Comparison of ENCODE assay signal across 19 cellular contexts in the genomic region with DNA sequence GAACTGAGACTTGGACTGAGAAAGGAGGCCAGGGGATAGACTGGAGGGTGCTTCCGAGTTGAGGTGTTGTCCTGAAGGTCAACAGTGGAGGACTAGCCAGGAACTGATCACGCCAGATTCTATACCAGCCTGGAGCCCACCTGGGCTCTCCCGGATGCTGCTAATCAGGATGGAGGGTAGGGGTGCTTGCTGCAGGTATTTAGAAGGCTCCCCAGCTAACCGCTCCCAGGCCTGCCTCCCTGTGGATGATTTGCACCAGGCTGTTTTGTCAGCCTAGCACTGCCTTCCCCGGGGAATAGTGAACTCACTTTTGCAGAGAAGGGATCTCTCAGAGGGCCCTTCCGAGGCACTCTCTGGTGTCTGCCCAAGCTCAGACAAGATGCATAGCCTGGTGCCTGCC.
DNase-seq lines count a peak whose midpoint lies in the region; ATAC-seq, FAIRE-seq and TF ChIP-seq lines count a peak whose summit lies in the region.
"Had no signal": no experiment of that assay in that cellular context is flagged by ENCODE, and none has a peak within 500 bp of the region (broad histone marks: within the 10 kb centered on the region; RNA-seq: fewer than 3 reads in every experiment).

No MANE protein-coding gene starts in this region.

- H3K18ac ChIP-seq in H1 (ENCODE audit: extremely low read depth, low read length) = no peak overlapping the region; the same call in 1 of the 2 replicates

- POLR2A ChIA-PET in H1 (lab: Charles Lee; ENCODE audit: partially characterized antibody) = interaction anchor here (1.0 kb wide), 1 partner anchor 17 kb away, joined by 3 read pairs; no protein-coding TSS in a partner anchor

- 71% methylated on average over 6 of the region's 6 CpGs; no CpG with 5 or more reads in 1 of the 2 experiments for WGBS in H1 (ENCODE audit: extremely low coverage in 1 of 2, insufficient coverage in 1 of 2, insufficient read length in 1 of 2, insufficient replicate concordance in 2 of 2, low coverage in 1 of 2, low lambda C conversion rate in 2 of 2, missing lambda C conversion rate in 1 of 2), 2 experiments

- no peak overlapping the region for H2BK20ac ChIP-seq in H1 (ENCODE audit: low read length)

- intact Hi-C loops in Right ventricle myocardium superior (cut with DNase I) = no loop called here

- H2BK5ac ChIP-seq in H1 (ENCODE audit: low read depth, low read length) = peak overlapping the region; percentile 61; the same call in 1 of the 2 replicates

- H3K23me2 ChIP-seq in H1 (ENCODE audit: low read depth, low read length) = 0 out of 2 replicates have a peak, but pooled peaks cover 1% of the 10 kb centered on the region

- no peak overlapping the region for H4K91ac ChIP-seq in H1 (replicated peaks; ENCODE audit: insufficient read length, low read length)

- H3K4ac ChIP-seq in H1 (replicated peaks; ENCODE audit: insufficient read length, low read depth, low read length) = no peak overlapping the region

- no peak overlapping the region for H4K5ac ChIP-seq in H1 (ENCODE audit: insufficient read length, low read depth, low read length)

- FAIRE-seq in H1 (lab: Jason Lieb, UNC) = no peak
- FAIRE-seq: A549, HTR-8/SVneo had no signal

- H3K9me3 ChIP-seq in BE2C (no peaks in the 10 kb centered on the region), H1 (ENCODE audit: insufficient read depth in 2 of 2, low read depth in 1 of 2, low read length in 1 of 2) (peaks cover 4 to 6% of the 10 kb centered on the region in 2 experiments; a peak in 2 of 4 replicates)

- H3K4me3 ChIP-seq in BE2C (ENCODE audit: low read depth, low read length) (no peak overlapping the region), H1 (ENCODE audit: extremely low read depth in 1 of 4, insufficient read depth in 2 of 4, low read depth in 3 of 4, low read length in 4 of 4) (no peak overlapping the region)
- H3K4me3 ChIP-seq: A549, BLaER1 had no signal

- no peak overlapping the region; the same call in 1 of the 2 replicates for H2BK12ac ChIP-seq in H1 (ENCODE audit: low read depth, low read length)

- H4K8ac ChIP-seq in H1 (ENCODE audit: extremely low read depth, insufficient read depth, low read length) = no peak overlapping the region

- H3K14ac ChIP-seq in H1 (ENCODE audit: insufficient read length) = no peak overlapping the region

- H3K9me3 Mint-ChIP-seq in stimulated activated effector memory CD8-positive, alpha-beta T cell treated with anti-CD3 and anti-CD28 coated beads, Interleukin-12 subunit alpha, Interleukin-12 subunit beta, amount 100 ng/mL, for 72 hours = no peaks in the 10 kb centered on the region

- peak; percentile 17 to 42; a peak in 2 of 4 replicates for TF ChIP-seq RAD21 in H1 (IDR thresholded peaks at IDR 0.05 in 1 of 2, conservative IDR thresholded peaks at IDR 0.05 in 1 of 2; ENCODE audit: low read depth in 2 of 2, low read length in 2 of 2)

- H2BK120ac ChIP-seq in H1 (replicated peaks; ENCODE audit: low read depth, low read length) = no peak overlapping the region

- DNase-seq in NCI-H1436 (lab: John Stamatoyannopoulos, UW) (peak; percentile 43), NCI-H1436 treated with DMSO at 0.1 percent for 48 hours (lab: John Stamatoyannopoulos, UW) (no peak), BE2C (peak; percentile 58), H1 (ENCODE audit: low read depth in 1 of 2, low spot score in 2 of 2) (no peak), NCI-H187 (lab: John Stamatoyannopoulos, UW) (no peak), Right ventricle myocardium superior (no peak)
- no peak for DNase-seq in stimulated activated effector memory CD8-positive, alpha-beta T cell treated with anti-CD3 and anti-CD28 coated beads, Interleukin-12 subunit alpha, Interleukin-12 subunit beta, amount 100 ng/mL, for 72 hours (ENCODE audit: low spot score in 2 of 2)
- DNase-seq: AML-193; CD4-positive, alpha-beta memory T cell; DMS79 treated with DMSO at 0.1 percent for 48 hours; GF-D8; HCEC 1CT; IMR-90 had no signal

- H2AK5ac ChIP-seq in H1 (ENCODE audit: low read depth, low read length) = no peak overlapping the region

- H3K36me3 Mint-ChIP-seq in stimulated activated effector memory CD8-positive, alpha-beta T cell treated with anti-CD3 and anti-CD28 coated beads, Interleukin-12 subunit alpha, Interleukin-12 subunit beta, amount 100 ng/mL, for 72 hours = no peaks in the 10 kb centered on the region
- H3K36me3 Mint-ChIP-seq: CD14-positive monocyte; CD4-positive, alpha-beta memory T cell had no signal

- H2AFZ ChIP-seq in H1 (ENCODE audit: low read length) = no peak overlapping the region

- no peak for TF ChIP-seq POLR2A in H1 (IDR thresholded peaks at IDR 0.05; ENCODE audit: control extremely low read depth in 1 of 2, low read depth in 2 of 2, low read length in 2 of 2)

- no peak overlapping the region for H3K27ac Mint-ChIP-seq in stimulated activated effector memory CD8-positive, alpha-beta T cell treated with anti-CD3 and anti-CD28 coated beads, Interleukin-12 subunit alpha, Interleukin-12 subunit beta, amount 100 ng/mL, for 72 hours
- H3K27ac Mint-ChIP-seq: CD14-positive monocyte; CD4-positive, alpha-beta memory T cell had no signal

- TF ChIP-seq CTCF in BE2C (IDR thresholded peaks at IDR 0.05; ENCODE audit: low read depth, low read length) = peak; percentile 27
- peak in 2 of 3 experiments; percentile 6 to 21; a peak in 1 of 4 replicates for TF ChIP-seq CTCF in H1 (IDR thresholded peaks at IDR 0.05; ENCODE audit: control extremely low read depth in 1 of 3, insufficient read depth in 1 of 3, low read depth in 1 of 3, low read length in 3 of 3)

- no peaks in the 10 kb centered on the region for H3K79me1 ChIP-seq in H1 (ENCODE audit: low read depth, low read length)

- no peak overlapping the region for H3K56ac ChIP-seq in H1 (replicated peaks; ENCODE audit: insufficient read length, low read depth, low read length)

- no peak overlapping the region for H3K27ac ChIP-seq in H1 (ENCODE audit: low read depth, low read length)
- H3K27ac ChIP-seq: 22Rv1, A549, BLaER1, HL-60 had no signal

- peaks cover 5 to 12% of the 10 kb centered on the region in 2 experiments for H4K20me1 ChIP-seq in H1 (replicated peaks in 1 of 2; ENCODE audit: control insufficient read depth in 1 of 2, insufficient read depth in 2 of 2, low read length in 2 of 2)

- H3K4me2 ChIP-seq in H1 (ENCODE audit: insufficient read depth in 1 of 2, low read depth in 2 of 2, low read length in 2 of 2) = no peak overlapping the region
- H3K4me2 ChIP-seq: A549, BLaER1 had no signal

- ATAC-seq in stimulated activated effector memory CD8-positive, alpha-beta T cell treated with anti-CD3 and anti-CD28 coated beads, Interleukin-12 subunit alpha, Interleukin-12 subunit beta, amount 100 ng/mL, for 72 hours = peak; percentile 31
- no peak for ATAC-seq in Right ventricle myocardium superior (ENCODE audit: poor library complexity)

- peaks cover 12% of the 10 kb centered on the region for H3K4me1 ChIP-seq in BE2C
- peaks cover 0 to 5% (median 2%) of the 10 kb centered on the region in 4 experiments; a peak in 3 of 7 replicates for H3K4me1 ChIP-seq in H1 (replicated peaks in 1 of 4; ENCODE audit: control insufficient read depth in 3 of 4, insufficient read depth in 4 of 4, low read length in 3 of 4)
- H3K4me1 ChIP-seq: A549, BLaER1 had no signal

- H3K36me3 ChIP-seq in BE2C (no peaks in the 10 kb centered on the region), H1 (ENCODE audit: control insufficient read depth in 2 of 4, insufficient read depth in 4 of 4, low read length in 3 of 4) (no peaks in the 10 kb centered on the region)
- H3K36me3 ChIP-seq: BLaER1 had no signal

- no peak overlapping the region for H3K23ac ChIP-seq in H1 (ENCODE audit: insufficient read length)

- H2BK15ac ChIP-seq in H1 (ENCODE audit: low read length) = no peak overlapping the region

- H3K79me2 ChIP-seq in H1 (ENCODE audit: control insufficient read depth in 1 of 2, insufficient read depth in 2 of 2, low read length in 2 of 2) = no peaks in the 10 kb centered on the region

- no peak overlapping the region for H3K9ac ChIP-seq in H1 (replicated peaks in 1 of 4; ENCODE audit: extremely low read depth in 1 of 4, low read depth in 3 of 4, low read length in 3 of 4)
- H3K9ac ChIP-seq: BLaER1 had no signal

- CTCF ChIA-PET in H1 (lab: Charles Lee; ENCODE audit: partially characterized antibody) = interaction anchor here (0.9 to 2.3 kb wide), 5 partner anchors 42 to 508 kb away, joined by 3 to 6 read pairs (median 3); no protein-coding TSS in a partner anchor

- H3K27me3 ChIP-seq in BE2C (no peaks in the 10 kb centered on the region), H1 (replicated peaks in 1 of 4; ENCODE audit: control insufficient read depth in 3 of 4, extremely low read depth in 1 of 4, insufficient read depth in 3 of 4, low read length in 3 of 4) (no peaks in the 10 kb centered on the region)
- H3K27me3 ChIP-seq: BLaER1 had no signal

- TF ChIP-seq EP300 in H1 (IDR thresholded peaks at IDR 0.05; ENCODE audit: borderline replicate concordance in 1 of 2, low read depth in 2 of 2, low read length in 2 of 2) = no peak

- no peak overlapping the region for H3K4me3 Mint-ChIP-seq in stimulated activated effector memory CD8-positive, alpha-beta T cell treated with anti-CD3 and anti-CD28 coated beads, Interleukin-12 subunit alpha, Interleukin-12 subunit beta, amount 100 ng/mL, for 72 hours
- H3K4me3 Mint-ChIP-seq: CD14-positive monocyte; CD4-positive, alpha-beta memory T cell had no signal

- H3K4me1 Mint-ChIP-seq in stimulated activated effector memory CD8-positive, alpha-beta T cell treated with anti-CD3 and anti-CD28 coated beads, Interleukin-12 subunit alpha, Interleukin-12 subunit beta, amount 100 ng/mL, for 72 hours = no peaks in the 10 kb centered on the region
- H3K4me1 Mint-ChIP-seq: CD14-positive monocyte; CD4-positive, alpha-beta memory T cell had no signal

TF ChIP-seq in H1, 55 proteins besides CTCF, POLR2A, EP300 and RAD21 (continues in another document):
- TF ChIP-seq POLR2AphosphoS5 (IDR thresholded peaks at IDR 0.05; ENCODE audit: low read depth, low read length) = no peak
- TF ChIP-seq CHD2 (IDR thresholded peaks at IDR 0.05; ENCODE audit: low read length) = no peak
- TF ChIP-seq GTF2F1 (IDR thresholded peaks at IDR 0.05; ENCODE audit: borderline replicate concordance, low read depth, low read length) = no peak
- TF ChIP-seq TEAD4 (IDR thresholded peaks at IDR 0.05; ENCODE audit: low read depth, low read length) = no peak
- no peak for TF ChIP-seq HDAC6 (IDR thresholded peaks at IDR 0.05; ENCODE audit: low read depth, low read length)
- TF ChIP-seq YY1 (IDR thresholded peaks at IDR 0.05; ENCODE audit: low read depth, low read length) = no peak
- no peak for TF ChIP-seq SP4 (IDR thresholded peaks at IDR 0.05; ENCODE audit: low read length)
- no peak for TF ChIP-seq RXRA (IDR thresholded peaks at IDR 0.05; ENCODE audit: insufficient read depth, low read depth, low read length)
- TF ChIP-seq RFX5 (IDR thresholded peaks at IDR 0.05; ENCODE audit: borderline replicate concordance, low read depth, low read length) = no peak
- TF ChIP-seq CTBP2 (IDR thresholded peaks at IDR 0.05; ENCODE audit: borderline replicate concordance, insufficient read depth, insufficient read length, low read length) = no peak
- TF ChIP-seq KDM4A (IDR thresholded peaks at IDR 0.05; ENCODE audit: low read depth, low read length, severe bottlenecking) = no peak
- TF ChIP-seq KDM1A (IDR thresholded peaks at IDR 0.05; ENCODE audit: borderline replicate concordance, low read length) = no peak

Comparison
In these comparisons a context has a peak if more than half of its experiments do, and no peak if none do; other contexts are left out.
1. DNase-seq: peak in NCI-H1436 (single experiment) and BE2C (single experiment); none in NCI-H1436 treated with DMSO at 0.1 percent for 48 hours (single experiment), H1 (0 of 2), stimulated activated effector memory CD8-positive, alpha-beta T cell treated with anti-CD3 and anti-CD28 coated beads, Interleukin-12 subunit alpha, Interleukin-12 subunit beta, amount 100 ng/mL, for 72 hours (0 of 2), NCI-H187 (0 of 2) and Right ventricle myocardium superior (single experiment).